26 cellular contexts compared by ENCODE assay signal in genomic region chr13:113350938-113351335, GRCh38. TPM values are rescaled to one million over a fixed set of nuclear protein-coding genes. Genes with fewer than 3 reads are reported as not detected.
"Had no signal": no experiment of that assay in that cellular context is flagged by ENCODE, and none has a peak within 500 bp of the region (broad histone marks: within the 10 kb centered on the region; RNA-seq: fewer than 3 reads in every experiment).

No MANE protein-coding gene starts in this region.

- H3K27ac ChIP-seq: neural progenitor cell, prostate gland, suprapubic skin, thoracic aorta, tibial artery, upper lobe of right lung had no signal

- H2AFZ ChIP-seq: neural progenitor cell had no signal

- H3K4me1 ChIP-seq: neural progenitor cell, prostate gland, tibial artery had no signal

- H3K4me2 ChIP-seq: neural progenitor cell, smooth muscle cell had no signal

- H3K9ac ChIP-seq: neural progenitor cell had no signal

- H3K27ac Mint-ChIP-seq: mesothelial cell of epicardium; naive B cell; natural killer cell; stimulated activated naive CD8-positive, alpha-beta T cell treated with anti-CD3 and anti-CD28 coated beads, Interleukin-15, Interleukin-2, amounts not matched to agents 100 ng/mL and 50 ng/mL, for 24 hours had no signal

- H3K4me1 Mint-ChIP-seq: mesothelial cell of epicardium, naive B cell, natural killer cell had no signal

- H3K4me3 ChIP-seq: left lung, lung, neural progenitor cell, ovary, prostate gland, smooth muscle cell, suprapubic skin, thoracic aorta, tibial artery, upper lobe of right lung had no signal

- H3K27me3 ChIP-seq: left lung, neural progenitor cell, ovary, suprapubic skin, tibial artery, upper lobe of right lung had no signal

- H3K4me3 Mint-ChIP-seq: mesothelial cell of epicardium; naive B cell; natural killer cell; nephron progenitor cell; neural progenitor cell; stimulated activated naive CD8-positive, alpha-beta T cell treated with anti-CD3 and anti-CD28 coated beads, Interleukin-15, Interleukin-2, amounts not matched to agents 100 ng/mL and 50 ng/mL, for 24 hours had no signal

- DNase-seq: hippocampal formation; left colon; left lung; mesendoderm; naive B cell; natural killer cell; nephron progenitor cell; retina; stimulated activated CD4-positive, alpha-beta T cell treated with anti-CD3 and anti-CD28 coated beads, Interleukin-12 subunit alpha, Interleukin-12 subunit beta, amount 100 ng/mL, for 4 hours; stimulated activated CD4-positive, alpha-beta T cell treated with anti-CD3 and anti-CD28 coated beads, Interleukin-15, amount 100 ng/mL, for 24 hours; stimulated activated CD4-positive, alpha-beta T cell treated with anti-CD3 and anti-CD28 coated beads, Interleukin-2, amount 100 ng/mL, for 24 hours; stimulated activated CD4-positive, alpha-beta T cell treated with anti-CD3 and anti-CD28 coated beads, Interleukin-4, amount 100 ng/mL, for 1 hour; stimulated activated naive CD4-positive, alpha-beta T cell; tibial artery; trophoblast cell; upper lobe of right lung had no signal

- H3K36me3 Mint-ChIP-seq: naive B cell, natural killer cell had no signal

- H3K36me3 ChIP-seq: left lung, neural progenitor cell, ovary, prostate gland, upper lobe of right lung had no signal

- FAIRE-seq: keratinocyte had no signal

- H3K9me3 ChIP-seq: ovary, prostate gland, suprapubic skin, thoracic aorta, tibial artery, upper lobe of right lung had no signal

- H3K9me3 Mint-ChIP-seq: mesothelial cell of epicardium; natural killer cell; stimulated activated naive CD8-positive, alpha-beta T cell treated with anti-CD3 and anti-CD28 coated beads, Interleukin-15, Interleukin-2, amounts not matched to agents 100 ng/mL and 50 ng/mL, for 24 hours had no signal

RNA-seq across cellular contexts. Expression of gene GRTP1, which starts 13.0 kb away (rescaled TPM):
- total RNA-seq: natural killer cell had no signal
